ENCODE assay signal across 13 cellular contexts in genomic region chrX:123920065-123920785, GRCh38. TPM values are rescaled to one million over a fixed set of nuclear protein-coding genes. Genes with fewer than 3 reads are reported as not detected.
DNase-seq lines count a peak whose midpoint lies in the region; ATAC-seq, FAIRE-seq and TF ChIP-seq lines count a peak whose summit lies in the region.
"Had no signal": no experiment of that assay in that cellular context is flagged by ENCODE, and none has a peak within 500 bp of the region (broad histone marks: within the 10 kb centered on the region; RNA-seq: fewer than 3 reads in every experiment).

No MANE protein-coding gene starts in this region.

- intact Hi-C loops in psoas muscle (cut with DNase I) = no loop called here

- DNase-seq in DMS 273 treated with DMSO at 0.1 percent for 48 hours (lab: John Stamatoyannopoulos, UW) (peak; percentile 43), HTR-8/SVneo (ENCODE audit: insufficient read length, low spot score) (peak; percentile 20), astrocyte of the cerebellum (ENCODE audit: low read depth) (peak; percentile 80), kidney glomerular epithelial cell (lab: John Stamatoyannopoulos, UW) (peak; percentile 52), DMS79 treated with DMSO at 0.1 percent for 48 hours (lab: John Stamatoyannopoulos, UW) (no peak), GM20000 (ENCODE audit: low spot score) (no peak), psoas muscle (no peak), NCI-H2107 treated with DMSO at 0.1 percent for 48 hours (lab: John Stamatoyannopoulos, UW; ENCODE audit: unreplicated experiment) (no peak)
- DNase-seq: activated T-cell treated with anti-CD3 and anti-CD28 coated beads, Interleukin-2, amount 50 U/mL, for 48 hours; H7; natural killer cell; NCI-H1105; stimulated activated CD4-positive, alpha-beta T cell treated with anti-CD3 and anti-CD28 coated beads, Interleukin-15, amount 100 ng/mL, for 24 hours had no signal

- no peaks in the 10 kb centered on the region for H3K9me3 ChIP-seq in psoas muscle

- TF ChIP-seq CTCF in astrocyte of the cerebellum (IDR thresholded peaks at IDR 0.05; ENCODE audit: low read depth, low read length, missing control alignments) = no peak
- no peak for TF ChIP-seq CTCF in GM20000 (IDR thresholded peaks at IDR 0.05; ENCODE audit: extremely low read depth, missing control alignments)
- TF ChIP-seq CTCF in psoas muscle (IDR thresholded peaks at IDR 0.05) = no peak

- no peaks in the 10 kb centered on the region for H3K27me3 ChIP-seq in psoas muscle (ENCODE audit: insufficient read depth in 3 of 3, low read length in 2 of 3)

- no peak overlapping the region for H3K4me3 ChIP-seq in astrocyte of the cerebellum (ENCODE audit: low read depth, low read length)
- H3K4me3 ChIP-seq in psoas muscle = no peak overlapping the region

- H3K27ac ChIP-seq in psoas muscle = no peak overlapping the region

- FAIRE-seq in HTR-8/SVneo (lab: Jason Lieb, UNC) = no peak

- WGBS in psoas muscle, 3 donors = 0 to 94% (median 70%) methylated on average over 1 of the region's 1 CpG

- no peaks in the 10 kb centered on the region for H3K36me3 ChIP-seq in psoas muscle (ENCODE audit: insufficient read depth in 1 of 2, low read depth in 1 of 2)

- in situ Hi-C loops in astrocyte of the cerebellum (cut with HindIII; ENCODE audit: low sequenced_read_pairs) = no loop called here

- no peak for ATAC-seq in psoas muscle
- ATAC-seq: natural killer cell had no signal

- H3K4me1 ChIP-seq in psoas muscle = no peaks in the 10 kb centered on the region

RNA-seq across cellular contexts. Expression of gene STAG2, which starts 41.3 kb away (rescaled TPM):
- 10 to 100 TPM; 33.0 to 46.7 (median 44.7) TPM for total RNA-seq in psoas muscle
- polyA plus RNA-seq in psoas muscle = 10 to 100 TPM in 2 of 3 donors, 1 to 10 TPM in 1; 9.5 to 36.3 (median 17.3) TPM

Comparison
In these comparisons a context has a peak if more than half of its experiments do, and no peak if none do; other contexts are left out.
1. DNase-seq: peak in DMS 273 treated with DMSO at 0.1 percent for 48 hours (single experiment), HTR-8/SVneo (single experiment), astrocyte of the cerebellum (single experiment) and kidney glomerular epithelial cell (single experiment); none in DMS79 treated with DMSO at 0.1 percent for 48 hours (single experiment), GM20000 (single experiment), psoas muscle (0 of 2) and NCI-H2107 treated with DMSO at 0.1 percent for 48 hours (single experiment).